1 cellular context compared by ENCODE assay signal in genomic region chr2:68774569-68775271, GRCh38.
TF ChIP-seq lines count a peak whose summit lies in the region.

No MANE protein-coding gene starts in this region.

TF ChIP-seq in K562, 482 proteins besides CTCF, POLR2A, EP300 and RAD21 (continued from another document and continues in another):
- TF ChIP-seq IRF1 (CRISPR knock-in tag; IDR thresholded peaks at IDR 0.05; ENCODE audit: borderline replicate concordance) (no peak), FIP1L1 (IDR thresholded peaks at IDR 0.05; ENCODE audit: low read depth, low read length, poor library complexity, severe bottlenecking) (no peak), CREB5 (CRISPR knock-in tag; IDR thresholded peaks at IDR 0.05) (no peak), SETDB1 (IDR thresholded peaks at IDR 0.05; ENCODE audit: low read length) (no peak), ZBTB12 (CRISPR knock-in tag; IDR thresholded peaks at IDR 0.05) (0 out of 2 replicates have a peak, but pooled peaks have one; percentile 28), POLR2G (IDR thresholded peaks at IDR 0.05; ENCODE audit: low read depth, low read length) (peak; percentile 89), ZZZ3 (IDR thresholded peaks at IDR 0.05) (no peak), ZNF354B (CRISPR knock-in tag; IDR thresholded peaks at IDR 0.05) (no peak), EZH2 (IDR thresholded peaks at IDR 0.05; ENCODE audit: borderline replicate concordance, low read depth, low read length) (no peak), FOS (IDR thresholded peaks at IDR 0.05; ENCODE audit: extremely low read depth, insufficient read length) (no peak), KAT7 (CRISPR knock-in tag; IDR thresholded peaks at IDR 0.05; ENCODE audit: borderline replicate concordance) (no peak), ARHGAP35 (IDR thresholded peaks at IDR 0.05; ENCODE audit: partially characterized antibody) (no peak), SMAD3 (CRISPR knock-in tag; conservative IDR thresholded peaks at IDR 0.05) (no peak), ZBTB17 (CRISPR knock-in tag; IDR thresholded peaks at IDR 0.05) (no peak), SNRNP70 (optimal IDR thresholded peaks at IDR 0.05; ENCODE audit: low read depth, low read length) (no peak), XRCC4 (IDR thresholded peaks at IDR 0.05; ENCODE audit: extremely low read depth, insufficient read depth, insufficient read length) (no peak), PRMT5 (CRISPR knock-in tag; IDR thresholded peaks at IDR 0.05) (no peak), ZNF655 (CRISPR knock-in tag; IDR thresholded peaks at IDR 0.05) (no peak), POLR2H (tag; IDR thresholded peaks at IDR 0.05; ENCODE audit: low read depth) (no peak), MED1 (CRISPR knock-in tag; IDR thresholded peaks at IDR 0.05; ENCODE audit: borderline replicate concordance) (no peak), ZNF174 (CRISPR knock-in tag; IDR thresholded peaks at IDR 0.05) (no peak), MTA3 (IDR thresholded peaks at IDR 0.05; ENCODE audit: borderline replicate concordance) (0 out of 2 replicates have a peak, but pooled peaks have one; percentile 46), ZBTB8A (IDR thresholded peaks at IDR 0.05; ENCODE audit: partially characterized antibody) (no peak), THRB (CRISPR knock-in tag; conservative IDR thresholded peaks at IDR 0.05) (no peak), ZFP36 (IDR thresholded peaks at IDR 0.05; ENCODE audit: low read depth, low read length, partially characterized antibody) (no peak), TBP (optimal IDR thresholded peaks at IDR 0.05; ENCODE audit: low read depth, low read length) (peak; percentile 41), MXD1 (CRISPR knock-in tag; IDR thresholded peaks at IDR 0.05; ENCODE audit: borderline replicate concordance, poor library complexity, severe bottlenecking) (no peak), NCOR1 (IDR thresholded peaks at IDR 0.05) (no peak; the same call in 1 of the 2 replicates), BCL6 (CRISPR knock-in tag; IDR thresholded peaks at IDR 0.05) (no peak), ZNF212 (CRISPR knock-in tag; IDR thresholded peaks at IDR 0.05) (peak; percentile 78; the same call in 1 of the 2 replicates), ZNF184 (CRISPR knock-in tag; IDR thresholded peaks at IDR 0.05) (no peak), ETV1 (tag; conservative IDR thresholded peaks at IDR 0.05; ENCODE audit: low read depth) (peak; percentile 96), BACH1 (tag; IDR thresholded peaks at IDR 0.05) (peak; percentile 14; the same call in 1 of the 2 replicates), ZKSCAN3 (CRISPR knock-in tag; IDR thresholded peaks at IDR 0.05) (no peak), SMC3 (conservative IDR thresholded peaks at IDR 0.05; ENCODE audit: insufficient read depth, low read depth, low read length) (no peak), ZNF707 (CRISPR knock-in tag; conservative IDR thresholded peaks at IDR 0.05) (no peak), FOXK1 (CRISPR knock-in tag; IDR thresholded peaks at IDR 0.05; ENCODE audit: borderline replicate concordance) (no peak), KDM1A (IDR thresholded peaks at IDR 0.05) (no peak), U2AF2 (optimal IDR thresholded peaks at IDR 0.05; ENCODE audit: low read depth, low read length) (no peak), ATF7 (IDR thresholded peaks at IDR 0.05) (peak; percentile 45; the same call in 1 of the 2 replicates)
- TF ChIP-seq, protein P1, sequence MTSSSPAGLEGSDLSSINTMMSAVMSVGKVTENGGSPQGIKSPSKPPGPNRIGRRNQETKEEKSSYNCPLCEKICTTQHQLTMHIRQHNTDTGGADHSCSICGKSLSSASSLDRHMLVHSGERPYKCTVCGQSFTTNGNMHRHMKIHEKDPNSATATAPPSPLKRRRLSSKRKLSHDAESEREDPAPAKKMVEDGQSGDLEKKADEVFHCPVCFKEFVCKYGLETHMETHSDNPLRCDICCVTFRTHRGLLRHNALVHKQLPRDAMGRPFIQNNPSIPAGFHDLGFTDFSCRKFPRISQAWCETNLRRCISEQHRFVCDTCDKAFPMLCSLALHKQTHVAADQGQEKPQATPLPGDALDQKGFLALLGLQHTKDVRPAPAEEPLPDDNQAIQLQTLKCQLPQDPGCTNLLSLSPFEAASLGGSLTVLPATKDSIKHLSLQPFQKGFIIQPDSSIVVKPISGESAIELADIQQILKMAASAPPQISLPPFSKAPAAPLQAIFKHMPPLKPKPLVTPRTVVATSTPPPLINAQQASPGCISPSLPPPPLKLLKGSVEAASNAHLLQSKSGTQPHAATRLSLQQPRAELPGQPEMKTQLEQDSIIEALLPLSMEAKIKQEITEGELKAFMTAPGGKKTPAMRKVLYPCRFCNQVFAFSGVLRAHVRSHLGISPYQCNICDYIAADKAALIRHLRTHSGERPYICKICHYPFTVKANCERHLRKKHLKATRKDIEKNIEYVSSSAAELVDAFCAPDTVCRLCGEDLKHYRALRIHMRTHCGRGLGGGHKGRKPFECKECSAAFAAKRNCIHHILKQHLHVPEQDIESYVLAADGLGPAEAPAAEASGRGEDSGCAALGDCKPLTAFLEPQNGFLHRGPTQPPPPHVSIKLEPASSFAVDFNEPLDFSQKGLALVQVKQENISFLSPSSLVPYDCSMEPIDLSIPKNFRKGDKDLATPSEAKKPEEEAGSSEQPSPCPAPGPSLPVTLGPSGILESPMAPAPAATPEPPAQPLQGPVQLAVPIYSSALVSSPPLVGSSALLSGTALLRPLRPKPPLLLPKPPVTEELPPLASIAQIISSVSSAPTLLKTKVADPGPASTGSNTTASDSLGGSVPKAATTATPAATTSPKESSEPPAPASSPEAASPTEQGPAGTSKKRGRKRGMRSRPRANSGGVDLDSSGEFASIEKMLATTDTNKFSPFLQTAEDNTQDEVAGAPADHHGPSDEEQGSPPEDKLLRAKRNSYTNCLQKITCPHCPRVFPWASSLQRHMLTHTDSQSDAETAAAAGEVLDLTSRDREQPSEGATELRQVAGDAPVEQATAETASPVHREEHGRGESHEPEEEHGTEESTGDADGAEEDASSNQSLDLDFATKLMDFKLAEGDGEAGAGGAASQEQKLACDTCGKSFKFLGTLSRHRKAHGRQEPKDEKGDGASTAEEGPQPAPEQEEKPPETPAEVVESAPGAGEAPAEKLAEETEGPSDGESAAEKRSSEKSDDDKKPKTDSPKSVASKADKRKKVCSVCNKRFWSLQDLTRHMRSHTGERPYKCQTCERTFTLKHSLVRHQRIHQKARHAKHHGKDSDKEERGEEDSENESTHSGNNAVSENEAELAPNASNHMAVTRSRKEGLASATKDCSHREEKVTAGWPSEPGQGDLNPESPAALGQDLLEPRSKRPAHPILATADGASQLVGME (CRISPR knock-in tag; IDR thresholded peaks at IDR 0.05): peak; percentile 75
- TF ChIP-seq, protein P2, sequence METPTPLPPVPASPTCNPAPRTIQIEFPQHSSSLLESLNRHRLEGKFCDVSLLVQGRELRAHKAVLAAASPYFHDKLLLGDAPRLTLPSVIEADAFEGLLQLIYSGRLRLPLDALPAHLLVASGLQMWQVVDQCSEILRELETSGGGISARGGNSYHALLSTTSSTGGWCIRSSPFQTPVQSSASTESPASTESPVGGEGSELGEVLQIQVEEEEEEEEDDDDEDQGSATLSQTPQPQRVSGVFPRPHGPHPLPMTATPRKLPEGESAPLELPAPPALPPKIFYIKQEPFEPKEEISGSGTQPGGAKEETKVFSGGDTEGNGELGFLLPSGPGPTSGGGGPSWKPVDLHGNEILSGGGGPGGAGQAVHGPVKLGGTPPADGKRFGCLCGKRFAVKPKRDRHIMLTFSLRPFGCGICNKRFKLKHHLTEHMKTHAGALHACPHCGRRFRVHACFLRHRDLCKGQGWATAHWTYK (CRISPR knock-in tag; IDR thresholded peaks at IDR 0.05): no peak
- TF ChIP-seq, protein P3, sequence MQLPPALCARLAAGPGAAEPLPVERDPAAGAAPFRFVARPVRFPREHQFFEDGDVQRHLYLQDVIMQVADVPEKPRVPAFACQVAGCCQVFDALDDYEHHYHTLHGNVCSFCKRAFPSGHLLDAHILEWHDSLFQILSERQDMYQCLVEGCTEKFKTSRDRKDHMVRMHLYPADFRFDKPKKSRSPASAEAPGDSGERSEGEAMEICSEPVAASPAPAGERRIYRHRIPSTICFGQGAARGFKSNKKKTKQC (CRISPR knock-in tag; IDR thresholded peaks at IDR 0.05): no peak; the same call in 1 of the 2 replicates
- TF ChIP-seq, protein P4, sequence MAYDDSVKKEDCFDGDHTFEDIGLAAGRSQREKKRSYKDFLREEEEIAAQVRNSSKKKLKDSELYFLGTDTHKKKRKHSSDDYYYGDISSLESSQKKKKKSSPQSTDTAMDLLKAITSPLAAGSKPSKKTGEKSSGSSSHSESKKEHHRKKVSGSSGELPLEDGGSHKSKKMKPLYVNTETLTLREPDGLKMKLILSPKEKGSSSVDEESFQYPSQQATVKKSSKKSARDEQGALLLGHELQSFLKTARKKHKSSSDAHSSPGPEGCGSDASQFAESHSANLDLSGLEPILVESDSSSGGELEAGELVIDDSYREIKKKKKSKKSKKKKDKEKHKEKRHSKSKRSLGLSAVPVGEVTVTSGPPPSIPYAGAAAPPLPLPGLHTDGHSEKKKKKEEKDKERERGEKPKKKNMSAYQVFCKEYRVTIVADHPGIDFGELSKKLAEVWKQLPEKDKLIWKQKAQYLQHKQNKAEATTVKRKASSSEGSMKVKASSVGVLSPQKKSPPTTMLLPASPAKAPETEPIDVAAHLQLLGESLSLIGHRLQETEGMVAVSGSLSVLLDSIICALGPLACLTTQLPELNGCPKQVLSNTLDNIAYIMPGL (CRISPR knock-in tag; IDR thresholded peaks at IDR 0.05): no peak
- TF ChIP-seq, protein P5, sequence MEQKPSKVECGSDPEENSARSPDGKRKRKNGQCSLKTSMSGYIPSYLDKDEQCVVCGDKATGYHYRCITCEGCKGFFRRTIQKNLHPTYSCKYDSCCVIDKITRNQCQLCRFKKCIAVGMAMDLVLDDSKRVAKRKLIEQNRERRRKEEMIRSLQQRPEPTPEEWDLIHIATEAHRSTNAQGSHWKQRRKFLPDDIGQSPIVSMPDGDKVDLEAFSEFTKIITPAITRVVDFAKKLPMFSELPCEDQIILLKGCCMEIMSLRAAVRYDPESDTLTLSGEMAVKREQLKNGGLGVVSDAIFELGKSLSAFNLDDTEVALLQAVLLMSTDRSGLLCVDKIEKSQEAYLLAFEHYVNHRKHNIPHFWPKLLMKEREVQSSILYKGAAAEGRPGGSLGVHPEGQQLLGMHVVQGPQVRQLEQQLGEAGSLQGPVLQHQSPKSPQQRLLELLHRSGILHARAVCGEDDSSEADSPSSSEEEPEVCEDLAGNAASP (IDR thresholded peaks at IDR 0.05): no peak
